ENCODE assay signal across 16 cellular contexts in genomic region chr19:18674616-18675015, GRCh38.
DNase-seq lines count a peak whose midpoint lies in the region; TF ChIP-seq lines count a peak whose summit lies in the region.
"Had no signal": no experiment of that assay in that cellular context is flagged by ENCODE, and none has a peak within 500 bp of the region (broad histone marks: within the 10 kb centered on the region; RNA-seq: fewer than 3 reads in every experiment).

No MANE protein-coding gene starts in this region.

- no peak overlapping the region for H3K4me3 ChIP-seq in brain microvascular endothelial cell (ENCODE audit: low read depth, low read length)
- H3K4me3 ChIP-seq: BLaER1 treated with 17β-estradiol and CSF1 and Interleukin-3, amounts not matched to agents 10 nM and 100 nM; body of pancreas; gastroesophageal sphincter; prostate gland; tibial nerve had no signal

- peak; percentile 98 for DNase-seq in NCI-H1694 (lab: John Stamatoyannopoulos, UW)
- peak; percentile 41 for DNase-seq in RPMI8226
- DNase-seq in head of caudate nucleus = peak in 38 of 42 donors; percentile 37 to 82 (median 62)
- peak in 9 of 10 donors; percentile 54 to 95 (median 64) for DNase-seq in posterior cingulate gyrus
- DNase-seq in brain microvascular endothelial cell = no peak
- no peak for DNase-seq in hepatic stellate cell (ENCODE audit: low spot score)
- DNase-seq in HuH-7.5 (ENCODE audit: low spot score) = no peak
- no peak for DNase-seq in DMS79 (lab: John Stamatoyannopoulos, UW)
- DNase-seq: body of pancreas, DND-41, kidney had no signal

- no peak for TF ChIP-seq CTCF in brain microvascular endothelial cell (IDR thresholded peaks at IDR 0.05; ENCODE audit: low read depth, low read length, missing control alignments)

- no peaks in the 10 kb centered on the region for H3K36me3 ChIP-seq in brain microvascular endothelial cell (replicated peaks)
- H3K36me3 ChIP-seq: BLaER1 treated with 17β-estradiol and CSF1 and Interleukin-3, amounts not matched to agents 10 nM and 100 nM; prostate gland had no signal

- H3K27ac ChIP-seq in brain microvascular endothelial cell = no peak overlapping the region
- H3K27ac ChIP-seq: BLaER1 treated with 17β-estradiol and CSF1 and Interleukin-3, amounts not matched to agents 10 nM and 100 nM; body of pancreas; prostate gland; VCaP had no signal

- H3K27me3 ChIP-seq in brain microvascular endothelial cell (replicated peaks) = no peaks in the 10 kb centered on the region
- H3K27me3 ChIP-seq: body of pancreas, gastroesophageal sphincter, tibial nerve had no signal

- intact Hi-C loops in head of caudate nucleus (cut with DNase I) = loop anchor here (5.0 to 10.0 kb wide), 2 partner anchors 67 to 160 kb away; partner anchors contain the start of genes CRLF1 and UPF1
- intact Hi-C loops in posterior cingulate gyrus (cut with DNase I) = loop anchor here (5.0 kb wide), 1 partner anchor 77 kb away; no protein-coding TSS in a partner anchor

- in situ Hi-C loops in brain microvascular endothelial cell (cut with HindIII; ENCODE audit: low pct_ligation_motif_present, low sequenced_read_pairs) = no loop called here

Comparison
In these comparisons a context has a peak if more than half of its experiments do, and no peak if none do; other contexts are left out.
1. DNase-seq: peak in NCI-H1694 (single experiment), RPMI8226 (single experiment), head of caudate nucleus (38 of 42) and posterior cingulate gyrus (9 of 10); none in brain microvascular endothelial cell (single experiment), hepatic stellate cell (single experiment), HuH-7.5 (single experiment) and DMS79 (single experiment).